ENCODE assay signal across 8 cellular contexts in the genomic region with DNA sequence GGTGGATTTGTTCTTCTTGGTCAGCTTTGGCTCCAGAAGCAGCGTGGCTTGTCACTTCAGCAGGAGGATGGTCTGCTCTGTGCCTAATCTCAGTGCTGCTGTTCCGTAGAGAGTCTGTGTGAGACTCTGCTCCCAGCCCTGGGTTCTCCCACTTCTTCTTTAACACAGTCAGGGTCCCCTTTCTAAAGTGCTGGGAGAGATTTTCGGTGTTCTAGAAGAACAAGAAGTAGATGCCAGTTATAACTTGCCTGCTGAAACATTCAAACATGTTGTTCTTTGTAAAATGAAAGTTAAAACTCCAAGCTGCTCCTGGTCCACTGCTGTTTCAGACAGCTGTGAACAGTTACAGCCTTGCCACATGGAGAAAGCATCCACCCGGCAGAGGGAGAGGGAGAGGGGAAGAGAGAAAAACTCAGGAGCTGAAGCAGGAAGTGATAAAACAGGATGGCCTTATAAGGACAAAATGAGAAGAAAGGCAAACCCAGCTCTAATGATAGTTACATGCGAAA. TPM values are rescaled to one million over a fixed set of nuclear protein-coding genes. Genes with fewer than 3 reads are reported as not detected.
A peak's percentile ranks its signal among the peaks of the same experiment; 100 is the strongest.
DNase-seq lines count a peak whose midpoint lies in the region; ATAC-seq and TF ChIP-seq lines count a peak whose summit lies in the region.

No MANE protein-coding gene starts in this region.

- no peaks in the 10 kb centered on the region for H3K27me3 ChIP-seq in spleen (replicated peaks in 1 of 7)

- peaks cover 10 to 63% (median 42%) of the 10 kb centered on the region in 6 donors for H3K4me1 ChIP-seq in spleen

- peak; percentile 45 for DNase-seq in GF-D8 (lab: John Stamatoyannopoulos, UW)
- DNase-seq in SHP77 (lab: John Stamatoyannopoulos, UW), result peak; percentile 57 to 66
- peak; percentile 41 for DNase-seq in central memory CD4-positive, alpha-beta T cell
- DNase-seq in inferior parietal cortex (ENCODE audit: extremely low spot score), result peak; percentile 63
- DNase-seq in spleen, result no peak

- peak overlapping the region; percentile 73 to 87 (median 84) for H3K27ac ChIP-seq in spleen

- peak overlapping the region; percentile 36 to 69 (median 45) for H3K4me3 ChIP-seq in spleen

- 2 to 9% (median 3%) methylated on average over 5 of the region's 5 CpGs for WGBS in spleen, 5 donors

- no peaks in the 10 kb centered on the region for H3K9me3 ChIP-seq in spleen

- no peak for ATAC-seq in GM21529 (IDR thresholded peaks at IDR 0.05; ENCODE audit: unreplicated experiment)
- ATAC-seq in GM21390 (IDR thresholded peaks at IDR 0.05; ENCODE audit: unreplicated experiment), result no peak

- TF ChIP-seq EP300 in Ishikawa (IDR thresholded peaks at IDR 0.05; ENCODE audit: borderline replicate concordance), result no peak

- TF ChIP-seq RAD21 in Ishikawa (IDR thresholded peaks at IDR 0.05; ENCODE audit: low read depth), result no peak

- peak in 7 of 11 experiments; percentile 13 to 45 (median 30) for TF ChIP-seq CTCF in spleen (IDR thresholded peaks at IDR 0.05 in 8 of 11, conservative IDR thresholded peaks at IDR 0.05 in 3 of 11)

- intact Hi-C loops in spleen (cut with DNase I; ENCODE audit: low total_unique reads), result loop anchor here (10.0 kb wide), 1 partner anchor 52 kb away; no protein-coding TSS in a partner anchor

- peak in 1 of 3 donors; percentile 4 for TF ChIP-seq POLR2A in spleen (IDR thresholded peaks at IDR 0.05)

- peaks cover 0 to 9% (median 0%) of the 10 kb centered on the region in 6 donors for H3K36me3 ChIP-seq in spleen

TF ChIP-seq in Ishikawa, 13 proteins besides CTCF, POLR2A, EP300 and RAD21:
- TF ChIP-seq, protein P1, sequence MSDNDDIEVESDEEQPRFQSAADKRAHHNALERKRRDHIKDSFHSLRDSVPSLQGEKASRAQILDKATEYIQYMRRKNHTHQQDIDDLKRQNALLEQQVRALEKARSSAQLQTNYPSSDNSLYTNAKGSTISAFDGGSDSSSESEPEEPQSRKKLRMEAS (IDR thresholded peaks at IDR 0.05), result peak; percentile 73
- TF ChIP-seq, protein P2, sequence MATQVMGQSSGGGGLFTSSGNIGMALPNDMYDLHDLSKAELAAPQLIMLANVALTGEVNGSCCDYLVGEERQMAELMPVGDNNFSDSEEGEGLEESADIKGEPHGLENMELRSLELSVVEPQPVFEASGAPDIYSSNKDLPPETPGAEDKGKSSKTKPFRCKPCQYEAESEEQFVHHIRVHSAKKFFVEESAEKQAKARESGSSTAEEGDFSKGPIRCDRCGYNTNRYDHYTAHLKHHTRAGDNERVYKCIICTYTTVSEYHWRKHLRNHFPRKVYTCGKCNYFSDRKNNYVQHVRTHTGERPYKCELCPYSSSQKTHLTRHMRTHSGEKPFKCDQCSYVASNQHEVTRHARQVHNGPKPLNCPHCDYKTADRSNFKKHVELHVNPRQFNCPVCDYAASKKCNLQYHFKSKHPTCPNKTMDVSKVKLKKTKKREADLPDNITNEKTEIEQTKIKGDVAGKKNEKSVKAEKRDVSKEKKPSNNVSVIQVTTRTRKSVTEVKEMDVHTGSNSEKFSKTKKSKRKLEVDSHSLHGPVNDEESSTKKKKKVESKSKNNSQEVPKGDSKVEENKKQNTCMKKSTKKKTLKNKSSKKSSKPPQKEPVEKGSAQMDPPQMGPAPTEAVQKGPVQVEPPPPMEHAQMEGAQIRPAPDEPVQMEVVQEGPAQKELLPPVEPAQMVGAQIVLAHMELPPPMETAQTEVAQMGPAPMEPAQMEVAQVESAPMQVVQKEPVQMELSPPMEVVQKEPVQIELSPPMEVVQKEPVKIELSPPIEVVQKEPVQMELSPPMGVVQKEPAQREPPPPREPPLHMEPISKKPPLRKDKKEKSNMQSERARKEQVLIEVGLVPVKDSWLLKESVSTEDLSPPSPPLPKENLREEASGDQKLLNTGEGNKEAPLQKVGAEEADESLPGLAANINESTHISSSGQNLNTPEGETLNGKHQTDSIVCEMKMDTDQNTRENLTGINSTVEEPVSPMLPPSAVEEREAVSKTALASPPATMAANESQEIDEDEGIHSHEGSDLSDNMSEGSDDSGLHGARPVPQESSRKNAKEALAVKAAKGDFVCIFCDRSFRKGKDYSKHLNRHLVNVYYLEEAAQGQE (IDR thresholded peaks at IDR 0.05; ENCODE audit: low read depth), result no peak

RNA-seq across cellular contexts. Expression of a gene that starts 55.2 kb away (rescaled TPM):
- 10 to 100 TPM; 21.8 to 55.9 (median 41.3) TPM for total RNA-seq in spleen
- 10 to 100 TPM; 40.3 to 90.8 (median 58.1) TPM for polyA plus RNA-seq in spleen
